Comparison of ENCODE assay signal across 16 cellular contexts in genomic region chr17:83137523-83137922, GRCh38.
"Had no signal": no experiment of that assay in that cellular context is flagged by ENCODE, and none has a peak within 500 bp of the region (broad histone marks: within the 10 kb centered on the region; RNA-seq: fewer than 3 reads in every experiment).

No MANE protein-coding gene starts in this region.

- H3K9me3 Mint-ChIP-seq: activated naive CD4-positive, alpha-beta T cell treated with anti-CD3 and anti-CD28 coated beads, Interleukin-2, amount 50 U/mL, for 24 hours had no signal

- ATAC-seq: stimulated activated naive CD8-positive, alpha-beta T cell treated with anti-CD3 and anti-CD28 coated beads, Interleukin-15, amount 100 ng/mL, for 72 hours had no signal

- H3K27ac ChIP-seq: dorsolateral prefrontal cortex, esophagus muscularis mucosa, SJCRH30 had no signal

- H3K36me3 ChIP-seq: esophagus muscularis mucosa, SJCRH30 had no signal

- DNase-seq: activated CD4-positive, alpha-beta memory T cell treated with anti-CD3 and anti-CD28 coated beads, Interleukin-2, amount 10 ng/mL, durations not matched to agents 7 days and 5 days; activated CD8-positive, alpha-beta memory T cell treated with anti-CD3 and anti-CD28 coated beads, Interleukin-2, amount 50 U/mL, for 4 hours; amygdala; cerebellar nuclear complex; hypothalamus; occipital lobe; stimulated activated CD4-positive, alpha-beta T cell treated with anti-CD3 and anti-CD28 coated beads, Interleukin-4, amount 100 ng/mL, for 4 hours; SW 1271 had no signal

- H3K4me3 ChIP-seq: dorsolateral prefrontal cortex, esophagus muscularis mucosa, SJCRH30 had no signal

- H3K27ac Mint-ChIP-seq: activated CD4-positive, alpha-beta memory T cell treated with anti-CD3 and anti-CD28 coated beads, Interleukin-2, amount 10 ng/mL, durations not matched to agents 7 days and 5 days; activated naive CD4-positive, alpha-beta T cell treated with anti-CD3 and anti-CD28 coated beads, Interleukin-2, amount 50 U/mL, for 24 hours; nephron; T-helper 2 cell treated with Interferon-gamma antibody and Interleukin-4, amounts not matched to agents 5 μg/mL and 100 μg/mL, for 36 hours had no signal

- H3K4me1 Mint-ChIP-seq: activated CD4-positive, alpha-beta memory T cell treated with anti-CD3 and anti-CD28 coated beads, Interleukin-2, amount 10 ng/mL, durations not matched to agents 7 days and 5 days; activated naive CD4-positive, alpha-beta T cell treated with anti-CD3 and anti-CD28 coated beads, Interleukin-2, amount 50 U/mL, for 24 hours; nephron; stimulated activated naive CD8-positive, alpha-beta T cell treated with anti-CD3 and anti-CD28 coated beads, Interleukin-15, amount 100 ng/mL, for 72 hours had no signal

- H3K4me3 Mint-ChIP-seq: activated CD4-positive, alpha-beta memory T cell treated with anti-CD3 and anti-CD28 coated beads, Interleukin-2, amount 10 ng/mL, durations not matched to agents 7 days and 5 days; activated naive CD4-positive, alpha-beta T cell treated with anti-CD3 and anti-CD28 coated beads, Interleukin-2, amount 50 U/mL, for 24 hours; brain; nephron; stimulated activated naive CD8-positive, alpha-beta T cell treated with anti-CD3 and anti-CD28 coated beads, Interleukin-15, amount 100 ng/mL, for 72 hours; T-helper 2 cell treated with Interferon-gamma antibody and Interleukin-4, amounts not matched to agents 5 μg/mL and 100 μg/mL, for 36 hours had no signal

- H3K36me3 Mint-ChIP-seq: brain had no signal
